ENCODE assay signal across 8 cellular contexts in genomic region chrX:16718824-16719333, GRCh38. TPM values are rescaled to one million over a fixed set of nuclear protein-coding genes. Genes with fewer than 3 reads are reported as not detected.
DNase-seq lines count a peak whose midpoint lies in the region; ATAC-seq and TF ChIP-seq lines count a peak whose summit lies in the region.

No MANE protein-coding gene starts in this region.

- DNase-seq in Caco-2 (no peak), RWPE1 (ENCODE audit: low spot score) (no peak), fibroblast of the aortic adventitia (ENCODE audit: low read depth) (no peak), smooth muscle cell (lab: John Stamatoyannopoulos, UW; ENCODE audit: unreplicated experiment) (no peak), HT-29 (ENCODE audit: low spot score) (no peak), SHP77 (lab: John Stamatoyannopoulos, UW) (no peak), medulla oblongata (ENCODE audit: extremely low spot score) (no peak)

- peak; percentile 29 for ATAC-seq in GM21825 (IDR thresholded peaks at IDR 0.05; ENCODE audit: unreplicated experiment)

- peaks cover 11% of the 10 kb centered on the region for H3F3A ChIP-seq in smooth muscle cell (ENCODE audit: low read depth)

- H3K9ac ChIP-seq in smooth muscle cell (ENCODE audit: low read depth) = peak overlapping the region; percentile 88

- peak overlapping the region; percentile 81 for H3K27ac ChIP-seq in RWPE1
- H3K27ac ChIP-seq in smooth muscle cell (ENCODE audit: low read depth) = peak overlapping the region; percentile 96

- H3K4me2 ChIP-seq in smooth muscle cell = peak overlapping the region; percentile 84

- H3K36me3 ChIP-seq in Caco-2 (ENCODE audit: control insufficient read depth, insufficient read depth, low read length) (no peaks in the 10 kb centered on the region), smooth muscle cell (ENCODE audit: low read depth) (no peaks in the 10 kb centered on the region)

- peak overlapping the region; percentile 97 for H3K27ac Mint-ChIP-seq in Caco-2 (ENCODE audit: unreplicated experiment)

- H4K20me1 ChIP-seq in smooth muscle cell (ENCODE audit: low read depth) = peaks cover 42% of the 10 kb centered on the region

- WGBS in smooth muscle cell (ENCODE audit: low lambda C conversion rate) = 18% methylated on average over 6 of the region's 6 CpGs

- intact Hi-C loops in Caco-2 (cut with micrococcal nuclease; ENCODE audit: unreplicated experiment) = loop anchor here (10.0 kb wide), 1 partner anchor 864 kb away; the partner anchor contains the start of gene AP1S2

- CTCF ChIA-PET in Caco-2 (lab: Charles Lee) (interaction anchor here (0.7 kb wide), 1 partner anchor 25 kb away, joined by 3 read pairs; no protein-coding TSS in a partner anchor), RWPE1 (lab: Yijun Ruan, JAX) (no interaction called here)

- no peaks in the 10 kb centered on the region for H3K27me3 Mint-ChIP-seq in Caco-2 (ENCODE audit: insufficient read depth, unreplicated experiment)

- TSS peak; percentile 100 for BruUV-seq in Caco-2 (replicated peaks; lab: Mats Ljungman, UMichigan)

- H3K4me3 ChIP-seq in Caco-2 (ENCODE audit: low read depth, low read length) (peak overlapping the region; percentile 26), fibroblast of the aortic adventitia (ENCODE audit: low read depth, low read length) (peak overlapping the region; percentile 89), smooth muscle cell (peak overlapping the region; percentile 80)

- H3K4me1 Mint-ChIP-seq in Caco-2 (ENCODE audit: low read depth, unreplicated experiment) = peaks cover 9% of the 10 kb centered on the region

- peak overlapping the region; percentile 85 for H3K4me3 Mint-ChIP-seq in Caco-2 (ENCODE audit: unreplicated experiment)

- peaks cover 15% of the 10 kb centered on the region for H3K36me3 Mint-ChIP-seq in Caco-2 (ENCODE audit: insufficient read depth, unreplicated experiment)

- peaks cover 40% of the 10 kb centered on the region for H3K79me2 ChIP-seq in smooth muscle cell (ENCODE audit: low read depth)

- H3K9me3 Mint-ChIP-seq in Caco-2 (ENCODE audit: unreplicated experiment) = no peaks in the 10 kb centered on the region

- TF ChIP-seq CTCF in Caco-2 (IDR thresholded peaks at IDR 0.05; ENCODE audit: insufficient read depth in 1 of 2, low read depth in 1 of 2, low read length in 1 of 2, severe bottlenecking in 1 of 2, unreplicated experiment in 1 of 2) (no peak), RWPE1 (conservative IDR thresholded peaks at IDR 0.05; ENCODE audit: low read depth) (no peak), fibroblast of the aortic adventitia (IDR thresholded peaks at IDR 0.05; ENCODE audit: insufficient read depth, low read length) (no peak), smooth muscle cell (IDR thresholded peaks at IDR 0.05; ENCODE audit: borderline replicate concordance, insufficient read depth, poor library complexity, severe bottlenecking) (no peak)

- H3K27me3 ChIP-seq in Caco-2 (replicated peaks; ENCODE audit: control insufficient read depth, insufficient read depth, low read length) = no peaks in the 10 kb centered on the region
- H3K27me3 ChIP-seq in smooth muscle cell (ENCODE audit: low read depth) = no peaks in the 10 kb centered on the region

- H3K4me1 ChIP-seq in Caco-2 (no peaks in the 10 kb centered on the region), smooth muscle cell (ENCODE audit: low read depth) (peaks cover 10% of the 10 kb centered on the region)

- no peaks in the 10 kb centered on the region for H3K9me3 ChIP-seq in Caco-2
- H3K9me3 ChIP-seq in smooth muscle cell (replicated peaks; ENCODE audit: low read depth) = no peaks in the 10 kb centered on the region

- POLR2A ChIA-PET in Caco-2 (lab: Charles Lee) = interaction anchor here (0.6 to 2.1 kb wide), 6 partner anchors 15 to 929 kb away, joined by 3 to 32 read pairs (median 3); no protein-coding TSS in a partner anchor
- POLR2A ChIA-PET in RWPE1 (lab: Yijun Ruan, JAX; ENCODE audit: low non-redundant PET) = interaction anchor here (1.0 kb wide), 1 partner anchor 53 kb away, joined by 4 read pairs; no protein-coding TSS in a partner anchor

- H2AFZ ChIP-seq in smooth muscle cell (ENCODE audit: low read depth) = peak overlapping the region; percentile 6

RNA-seq across cellular contexts. Expression of gene SYAP1, which starts 0.5 kb away (rescaled TPM):
- total RNA-seq in Caco-2 (2022) (32.8 and 35.7 TPM in 2 replicates), fibroblast of the aortic adventitia (ENCODE audit: low replicate concordance) (15.9 and 39.9 TPM in 2 replicates), smooth muscle cell (52.3 and 64.0 TPM in 2 replicates)
- 52.8 and 54.2 TPM in 2 replicates for polyA plus RNA-seq in smooth muscle cell
- total RNA-seq in HT-29 (2014; rRNA removed; shearing (Covaris generic)) = 32.5 and 33.5 TPM in 2 replicates

RNA-seq across cellular contexts. Expression of gene CTPS2, which starts 6.4 kb away (rescaled TPM):
- total RNA-seq in Caco-2 (2022) (20.7 and 22.3 TPM in 2 replicates), fibroblast of the aortic adventitia (ENCODE audit: low replicate concordance) (6.2 and 12.0 TPM in 2 replicates), smooth muscle cell (37.1 and 45.1 TPM in 2 replicates)
- 19.4 and 20.6 TPM in 2 replicates for polyA plus RNA-seq in smooth muscle cell
- 6.8 and 7.5 TPM in 2 replicates for total RNA-seq in HT-29 (2014; rRNA removed; shearing (Covaris generic))

Comparison
In these comparisons a context has a peak if more than half of its experiments do, and no peak if none do; other contexts are left out.
1. H3K4me3 ChIP-seq: peak in every context shown above with its lines; median percentile 89 in fibroblast of the aortic adventitia; 80 in smooth muscle cell; 26 in Caco-2.